In genomic region chr5:119706049-119706448, GRCh38 we compare ENCODE assay signal across 1 cellular context.
TF ChIP-seq lines count a peak whose summit lies in the region.

No MANE protein-coding gene starts in this region.

TF ChIP-seq in GM23338, 12 proteins besides CTCF, POLR2A, EP300 and RAD21:
- TF ChIP-seq ETS1 (IDR thresholded peaks at IDR 0.05) (no peak), ZNF331 (CRISPR knock-in tag; IDR thresholded peaks at IDR 0.05; ENCODE audit: low read depth) (no peak), POLR2AphosphoS5 (IDR thresholded peaks at IDR 0.05; ENCODE audit: low read depth) (no peak), REST (IDR thresholded peaks at IDR 0.05; ENCODE audit: unreplicated experiment) (no peak), ZNF114 (CRISPR knock-in tag; IDR thresholded peaks at IDR 0.05) (no peak), ZNF462 (CRISPR knock-in tag; IDR thresholded peaks at IDR 0.05) (no peak), NANOG (IDR thresholded peaks at IDR 0.05; ENCODE audit: borderline replicate concordance) (no peak), EZH2 (IDR thresholded peaks at IDR 0.05; ENCODE audit: low read depth, unreplicated experiment) (no peak), EZH2phosphoT487 (IDR thresholded peaks at IDR 0.05; ENCODE audit: unreplicated experiment) (no peak), CREB1 (CRISPR knock-in tag; IDR thresholded peaks at IDR 0.05; ENCODE audit: low read depth) (no peak), STAT1 (IDR thresholded peaks at IDR 0.05; ENCODE audit: unreplicated experiment) (no peak), JUNB (IDR thresholded peaks at IDR 0.05; ENCODE audit: unreplicated experiment) (no peak)
